In genomic region chr16:30369938-30370443, GRCh38 we compare ENCODE assay signal across 8 cellular contexts. TPM values are rescaled to one million over a fixed set of nuclear protein-coding genes. Genes with fewer than 3 reads are reported as not detected.
A peak's percentile ranks its signal among the peaks of the same experiment; 100 is the strongest.
DNase-seq lines count a peak whose midpoint lies in the region; ATAC-seq and TF ChIP-seq lines count a peak whose summit lies in the region.

No MANE protein-coding gene starts in this region.

- H3K9me3 ChIP-seq in right lobe of liver: no peaks in the 10 kb centered on the region

- DNase-seq in right lobe of liver (no peak), SK-N-DZ (ENCODE audit: low spot score) (no peak), NCI-H2107 (lab: John Stamatoyannopoulos, UW) (no peak)
- no peak for DNase-seq in stimulated activated CD4-positive, alpha-beta T cell treated with anti-CD3 and anti-CD28 coated beads, Interleukin-4, amount 100 ng/mL, for 4 hours

- H3K27ac ChIP-seq in right lobe of liver (peak overlapping the region; percentile 56 to 85 (median 65)), urinary bladder (ENCODE audit: low read depth) (peak overlapping the region; percentile 61)

- no peaks in the 10 kb centered on the region for H3K27me3 ChIP-seq in right lobe of liver

- WGBS in right lobe of liver (ENCODE audit: insufficient coverage, low coverage, low lambda C conversion rate, missing lambda C conversion rate): no CpG with 5 or more reads among the region's 73 CpGs
- WGBS in urinary bladder: under 1% methylated on average over 71 of the region's 73 CpGs

- H3K36me3 ChIP-seq in right lobe of liver (peaks cover 0 to 10% (median 4%) of the 10 kb centered on the region in 4 donors), urinary bladder (ENCODE audit: insufficient read depth) (no peaks in the 10 kb centered on the region)

- H3K4me1 ChIP-seq in right lobe of liver (peaks cover 0 to 29% (median 7%) of the 10 kb centered on the region in 4 donors), urinary bladder (ENCODE audit: insufficient read depth) (no peaks in the 10 kb centered on the region)

- peak; percentile 73 for TF ChIP-seq POLR2A in right lobe of liver (IDR thresholded peaks at IDR 0.05)

- peak overlapping the region; percentile 59 to 90 (median 79) for H3K4me3 ChIP-seq in right lobe of liver
- peak overlapping the region; percentile 94 for H3K4me3 ChIP-seq in urinary bladder (ENCODE audit: low read depth, low read length)

- H3K27ac Mint-ChIP-seq in activated naive CD8-positive, alpha-beta T cell: no peak overlapping the region

- H3K36me3 Mint-ChIP-seq in activated naive CD8-positive, alpha-beta T cell: no peaks in the 10 kb centered on the region

- no peaks in the 10 kb centered on the region for H3K9me3 Mint-ChIP-seq in activated naive CD8-positive, alpha-beta T cell (ENCODE audit: low read depth)

- H3K4me3 Mint-ChIP-seq in activated naive CD8-positive, alpha-beta T cell: peak overlapping the region; percentile 76

- TF ChIP-seq CTCF in right lobe of liver (IDR thresholded peaks at IDR 0.05): no peak

- H3K4me1 Mint-ChIP-seq in activated naive CD8-positive, alpha-beta T cell (ENCODE audit: low read depth): peaks cover 49% of the 10 kb centered on the region

- peak; percentile 8 for ATAC-seq in GM18502 (IDR thresholded peaks at IDR 0.05; ENCODE audit: poor library complexity, unreplicated experiment)
- ATAC-seq in HG02870 (IDR thresholded peaks at IDR 0.05; ENCODE audit: unreplicated experiment): peak; percentile 1
- no peak for ATAC-seq in right lobe of liver

- H3K27me3 Mint-ChIP-seq in activated naive CD8-positive, alpha-beta T cell: no peaks in the 10 kb centered on the region

- intact Hi-C loops in right lobe of liver (cut with DNase I): no loop called here

RNA-seq across cellular contexts. Expression of gene TBC1D10B, which starts 0.3 kb away (rescaled TPM):
- total RNA-seq in right lobe of liver: 10 to 100 TPM in 3 of 6 experiments, 1 to 10 TPM in 3; 7.9 to 12.3 (median 10.6) TPM
- 18.9 TPM for total RNA-seq in urinary bladder
- polyA plus RNA-seq in urinary bladder: 29.5 TPM
- polyA plus RNA-seq in SK-N-DZ (2014; cell fraction: cytosol; rRNA removed): 32.4 and 36.4 TPM in 2 replicates
- polyA plus RNA-seq in SK-N-DZ (2014; cell fraction: nucleus; rRNA removed): 22.7 and 35.0 TPM in 2 replicates

RNA-seq across cellular contexts. Expression of gene MYL11, which starts 4.6 kb away (rescaled TPM):
- total RNA-seq in right lobe of liver (1 to 10 TPM in 1 of 6 experiments, not detected in 5; 1.4 TPM), urinary bladder (165 TPM)
- 1.4 TPM for polyA plus RNA-seq in urinary bladder
- not detected in 2 replicates for polyA plus RNA-seq in SK-N-DZ (2014; cell fraction: cytosol; rRNA removed)
- polyA plus RNA-seq in SK-N-DZ (2014; cell fraction: nucleus; rRNA removed): 1.5 TPM in 1 of 2 replicates, not detected in the other

RNA-seq across cellular contexts. Expression of gene SEPTIN1, which starts 12.4 kb away (rescaled TPM):
- 1 to 10 TPM in 3 of 6 experiments, under 1 TPM in 3; 0.12 to 1.7 (median 0.93) TPM for total RNA-seq in right lobe of liver
- 0.37 TPM for total RNA-seq in urinary bladder
- polyA plus RNA-seq in urinary bladder: 3.5 TPM
- 2.5 TPM in 1 of 2 replicates, not detected in the other for polyA plus RNA-seq in SK-N-DZ (2014; cell fraction: cytosol; rRNA removed)
- 0.23 and 0.26 TPM in 2 replicates for polyA plus RNA-seq in SK-N-DZ (2014; cell fraction: nucleus; rRNA removed)

RNA-seq across cellular contexts. Expression of gene CD2BP2, which starts 14.9 kb away (rescaled TPM):
- total RNA-seq in right lobe of liver (10 to 100 TPM; 14.8 to 23.8 (median 18.2) TPM), urinary bladder (20.0 TPM)
- polyA plus RNA-seq in urinary bladder: 50.2 TPM
- 91.0 and 98.3 TPM in 2 replicates for polyA plus RNA-seq in SK-N-DZ (2014; cell fraction: cytosol; rRNA removed)
- polyA plus RNA-seq in SK-N-DZ (2014; cell fraction: nucleus; rRNA removed): 139 and 142 TPM in 2 replicates

RNA-seq across cellular contexts. Expression of gene ZNF48, which starts 25.2 kb away (rescaled TPM):
- total RNA-seq in right lobe of liver (1 to 10 TPM; 2.9 to 4.3 (median 3.9) TPM), urinary bladder (6.7 TPM)
- polyA plus RNA-seq in urinary bladder: 10.2 TPM
- 35.7 and 36.2 TPM in 2 replicates for polyA plus RNA-seq in SK-N-DZ (2014; cell fraction: cytosol; rRNA removed)
- 28.7 and 38.1 TPM in 2 replicates for polyA plus RNA-seq in SK-N-DZ (2014; cell fraction: nucleus; rRNA removed)

Comparison
In these comparisons a context has a peak if more than half of its experiments do, and no peak if none do; other contexts are left out.
1. ATAC-seq: peak in GM18502 (single experiment) and HG02870 (single experiment); none in right lobe of liver (0 of 4).
2. RNA of gene MYL11, which starts 4.6 kb away (total RNA-seq): 165 TPM in urinary bladder (single experiment); 1.4 TPM in right lobe of liver; every median in the first group is over 10 times any median in the second.